1 cellular context compared by ENCODE assay signal in genomic region chr19:6279931-6280591, GRCh38.
TF ChIP-seq lines count a peak whose summit lies in the region.

MLLT1 (minus strand) TSS chr19:6279975; CDS start chr19:6279784, 191 bp downstream.

TF ChIP-seq in HepG2, 621 proteins besides CTCF, POLR2A, EP300 and RAD21 (continued from another document and continues in another):
- no peak for TF ChIP-seq RERE (CRISPR knock-in tag; IDR thresholded peaks at IDR 0.05; ENCODE audit: low read depth)
- TF ChIP-seq RFXANK (CRISPR knock-in tag; IDR thresholded peaks at IDR 0.05): no peak
- TF ChIP-seq FOXK1 (CRISPR knock-in tag; IDR thresholded peaks at IDR 0.05; ENCODE audit: borderline replicate concordance, low read depth): no peak
- no peak for TF ChIP-seq AHDC1 (CRISPR knock-in tag; IDR thresholded peaks at IDR 0.05; ENCODE audit: borderline replicate concordance)
- peak; percentile 49; the same call in 1 of the 2 replicates for TF ChIP-seq ESRRA (CRISPR knock-in tag; IDR thresholded peaks at IDR 0.05; ENCODE audit: low read depth)
- peak; percentile 98 for TF ChIP-seq ZBTB2 (CRISPR knock-in tag; IDR thresholded peaks at IDR 0.05; ENCODE audit: low read depth)
- no peak for TF ChIP-seq HIC2 (CRISPR knock-in tag; IDR thresholded peaks at IDR 0.05; ENCODE audit: low read depth)
- 0 out of 2 replicates have a peak, but pooled peaks have one; percentile 43 for TF ChIP-seq ZNF788 (CRISPR knock-in tag; IDR thresholded peaks at IDR 0.05; ENCODE audit: borderline replicate concordance)
- TF ChIP-seq FUBP1 (CRISPR knock-in tag; IDR thresholded peaks at IDR 0.05; ENCODE audit: borderline replicate concordance): no peak
- TF ChIP-seq ZNF547 (CRISPR knock-in tag; IDR thresholded peaks at IDR 0.05): peak; percentile 86; the same call in 1 of the 2 replicates
- TF ChIP-seq IKZF4 (CRISPR knock-in tag; IDR thresholded peaks at IDR 0.05; ENCODE audit: borderline replicate concordance, low read depth, not compliant biosample characterization): peak; percentile 23
- TF ChIP-seq ASH2L (IDR thresholded peaks at IDR 0.05; ENCODE audit: insufficient read length, low read depth, low read length): no peak
- peak; percentile 52; the same call in 1 of the 2 replicates for TF ChIP-seq ARNTL (CRISPR knock-in tag; IDR thresholded peaks at IDR 0.05)
- no peak for TF ChIP-seq ZKSCAN8 (CRISPR knock-in tag; IDR thresholded peaks at IDR 0.05; ENCODE audit: borderline replicate concordance)
- peak; percentile 68; the same call in 1 of the 2 replicates for TF ChIP-seq GATAD1 (CRISPR knock-in tag; IDR thresholded peaks at IDR 0.05)
- peak; percentile 28; the same call in 1 of the 2 replicates for TF ChIP-seq NAIF1 (CRISPR knock-in tag; IDR thresholded peaks at IDR 0.05; ENCODE audit: borderline replicate concordance)
- TF ChIP-seq FOXA3 (CRISPR knock-in tag; IDR thresholded peaks at IDR 0.05): 0 out of 2 replicates have a peak, but pooled peaks have one; percentile 15
- TF ChIP-seq NFATC3 (CRISPR knock-in tag; IDR thresholded peaks at IDR 0.05): no peak
- peak; percentile 56; the same call in 1 of the 2 replicates for TF ChIP-seq ZMYM3 (CRISPR knock-in tag; IDR thresholded peaks at IDR 0.05)
- 0 out of 2 replicates have a peak, but pooled peaks have one; percentile 77 for TF ChIP-seq PBX3 (CRISPR knock-in tag; IDR thresholded peaks at IDR 0.05; ENCODE audit: borderline replicate concordance)
- 0 out of 2 replicates have a peak, but pooled peaks have one; percentile 57 for TF ChIP-seq MBNL3 (CRISPR knock-in tag; conservative IDR thresholded peaks at IDR 0.05)
- no peak; the same call in 1 of the 2 replicates for TF ChIP-seq ZNF589 (CRISPR knock-in tag; conservative IDR thresholded peaks at IDR 0.05)
- TF ChIP-seq KDM2A (CRISPR knock-in tag; IDR thresholded peaks at IDR 0.05; ENCODE audit: borderline replicate concordance, low read depth): peak; percentile 80
- TF ChIP-seq SSRP1 (CRISPR knock-in tag; IDR thresholded peaks at IDR 0.05): no peak
- TF ChIP-seq PREB (CRISPR knock-in tag; IDR thresholded peaks at IDR 0.05): no peak
- no peak for TF ChIP-seq ZNF282 (IDR thresholded peaks at IDR 0.05; ENCODE audit: partially characterized antibody)
- no peak for TF ChIP-seq NBN (conservative IDR thresholded peaks at IDR 0.05)
- no peak for TF ChIP-seq PTBP1 (IDR thresholded peaks at IDR 0.05; ENCODE audit: low read depth, low read length, poor library complexity, severe bottlenecking)
- no peak for TF ChIP-seq FLYWCH1 (CRISPR knock-in tag; IDR thresholded peaks at IDR 0.05)
- TF ChIP-seq ZNF691 (CRISPR knock-in tag; IDR thresholded peaks at IDR 0.05; ENCODE audit: borderline replicate concordance, low read depth): 0 out of 2 replicates have a peak, but pooled peaks have one; percentile 20
- TF ChIP-seq MAZ (IDR thresholded peaks at IDR 0.05; ENCODE audit: borderline replicate concordance, low read depth, low read length): peak; percentile 98
- peak; percentile 96 for TF ChIP-seq MAZ (CRISPR knock-in tag; IDR thresholded peaks at IDR 0.05; ENCODE audit: low read depth)
- TF ChIP-seq NPAS2 (CRISPR knock-in tag; IDR thresholded peaks at IDR 0.05; ENCODE audit: borderline replicate concordance): no peak
- TF ChIP-seq ZNF720 (CRISPR knock-in tag; IDR thresholded peaks at IDR 0.05): no peak
- 0 out of 2 replicates have a peak, but pooled peaks have one; percentile 38 for TF ChIP-seq ATF2 (CRISPR knock-in tag; IDR thresholded peaks at IDR 0.05)
- TF ChIP-seq FOXM1 (CRISPR knock-in tag; IDR thresholded peaks at IDR 0.05): no peak
- TF ChIP-seq MYNN (CRISPR knock-in tag; IDR thresholded peaks at IDR 0.05; ENCODE audit: low read depth): no peak
- TF ChIP-seq PHB2 (IDR thresholded peaks at IDR 0.05; ENCODE audit: partially characterized antibody): no peak
